Comparison of ENCODE assay signal across 15 cellular contexts in the genomic region with DNA sequence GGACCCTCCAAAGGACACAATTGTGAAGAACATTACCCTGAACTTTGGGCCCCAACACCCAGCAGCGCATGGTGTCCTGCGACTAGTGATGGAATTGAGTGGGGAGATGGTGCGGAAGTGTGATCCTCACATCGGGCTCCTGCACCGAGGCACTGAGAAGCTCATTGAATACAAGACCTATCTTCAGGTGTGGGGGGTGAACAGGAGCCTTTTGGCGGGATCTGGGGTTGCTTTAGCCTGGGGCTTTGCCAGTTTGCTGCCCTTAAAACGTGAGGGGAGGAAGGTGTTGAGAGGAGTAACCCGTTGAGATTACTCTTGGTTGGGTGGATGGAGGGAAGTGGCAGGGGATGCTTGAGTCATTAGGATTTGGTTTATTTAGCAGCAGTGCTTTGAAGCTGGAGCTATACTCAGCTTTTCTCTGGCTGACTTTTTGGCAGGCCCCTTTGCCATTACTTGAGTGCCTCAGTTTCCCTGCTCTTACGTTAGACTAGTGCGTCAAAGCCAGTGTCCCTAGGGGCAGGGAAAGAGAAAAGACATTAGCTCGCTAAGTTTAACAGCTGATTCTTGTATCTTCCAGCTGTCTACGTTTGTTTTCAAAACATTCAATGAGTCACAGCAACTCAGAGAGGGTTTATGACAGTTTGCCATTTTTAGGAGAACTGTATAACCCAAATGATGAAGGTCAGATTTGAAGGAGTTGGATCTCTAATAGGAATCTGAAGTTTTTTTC. TPM values are rescaled to one million over a fixed set of nuclear protein-coding genes. Genes with fewer than 3 reads are reported as not detected.
DNase-seq lines count a peak whose midpoint lies in the region; ATAC-seq, FAIRE-seq and TF ChIP-seq lines count a peak whose summit lies in the region.
"Had no signal": no experiment of that assay in that cellular context is flagged by ENCODE, and none has a peak within 500 bp of the region (broad histone marks: within the 10 kb centered on the region; RNA-seq: fewer than 3 reads in every experiment).

No MANE protein-coding gene starts in this region.

- H3K4me3 Mint-ChIP-seq in endothelial cell (ENCODE audit: unreplicated experiment): no peak overlapping the region
- H3K4me3 Mint-ChIP-seq: nephron progenitor cell had no signal

- 75 to 80% methylated on average over 12 of the region's 12 CpGs for WGBS in GM23248 (ENCODE audit: low coverage in 1 of 2, low lambda C conversion rate in 2 of 2, missing lambda C conversion rate in 2 of 2), 2 experiments
- WGBS in adrenal gland, 4 donors: 61 to 67% (median 64%) methylated on average over 12 of the region's 12 CpGs
- WGBS in heart left ventricle, 4 donors: 66 to 73% (median 70%) methylated on average over 12 of the region's 12 CpGs
- WGBS in prostate gland: 73% methylated on average over 12 of the region's 12 CpGs

- DNase-seq in GM23248 (peak; percentile 49), adrenal gland (peak in 3 of 7 donors; percentile 35 to 72 (median 57)), heart left ventricle (peak in 4 of 5 donors; percentile 48 to 69 (median 62)), prostate gland (ENCODE audit: low spot score) (no peak), NCI-H69 (lab: John Stamatoyannopoulos, UW) (no peak), endothelial cell (ENCODE audit: low spot score) (no peak), RCC 7860 (ENCODE audit: low spot score) (no peak)
- DNase-seq: activated CD4-positive, alpha-beta T cell treated with anti-CD3 and anti-CD28 coated beads, Interleukin-2, amount 50 U/mL, for 1 hour; amniotic stem cell; Kasumi-1; NCI-H2029 treated with DMSO at 0.1 percent for 48 hours; nephron progenitor cell; SW 1271 had no signal

- TF ChIP-seq POLR2A in adrenal gland (IDR thresholded peaks at IDR 0.05): peak in 1 of 2 donors; percentile 9
- no peak for TF ChIP-seq POLR2A in heart left ventricle (IDR thresholded peaks at IDR 0.05)
- no peak for TF ChIP-seq POLR2A in prostate gland (IDR thresholded peaks at IDR 0.05)

- H3K4me1 ChIP-seq in GM23248 (ENCODE audit: insufficient read depth): peaks cover 18% of the 10 kb centered on the region
- H3K4me1 ChIP-seq in adrenal gland (replicated peaks in 1 of 2): peaks cover 36 to 69% of the 10 kb centered on the region in 2 donors
- H3K4me1 ChIP-seq in heart left ventricle: peaks cover 6 to 72% (median 47%) of the 10 kb centered on the region in 12 donors
- H3K4me1 ChIP-seq in prostate gland (replicated peaks): no peaks in the 10 kb centered on the region

- H3K27me3 ChIP-seq in GM23248 (replicated peaks; ENCODE audit: insufficient read depth) (no peaks in the 10 kb centered on the region), adrenal gland (no peaks in the 10 kb centered on the region), heart left ventricle (no peaks in the 10 kb centered on the region), prostate gland (replicated peaks; ENCODE audit: insufficient read depth) (no peaks in the 10 kb centered on the region)
- H3K27me3 ChIP-seq: BLaER1 treated with 17β-estradiol and CSF1 and Interleukin-3, amounts not matched to agents 10 nM and 100 nM had no signal

- H3K27ac ChIP-seq in GM23248 (no peak overlapping the region; the same call in 1 of the 2 replicates), adrenal gland (peak overlapping the region; percentile 59 to 95 (median 77)), heart left ventricle (peak overlapping the region; percentile 70 to 99 (median 84)), prostate gland (peak overlapping the region; percentile 74 to 77)

- peaks cover 24% of the 10 kb centered on the region for H3K4me1 Mint-ChIP-seq in endothelial cell (ENCODE audit: unreplicated experiment)

- H3K4me2 ChIP-seq in GM23248 (ENCODE audit: unreplicated experiment): no peak overlapping the region

- no peak for FAIRE-seq in RCC 7860 (lab: Jason Lieb, UNC)

- intact Hi-C loops in adrenal gland (cut with DNase I): no loop called here
- intact Hi-C loops in heart left ventricle (cut with DNase I): loop anchor here in 3 of 10 donors (5.0 kb wide), 1 partner anchor 176 kb away; no protein-coding TSS in a partner anchor
- intact Hi-C loops in prostate gland (cut with DNase I): no loop called here

- no peak for TF ChIP-seq CTCF in adrenal gland (IDR thresholded peaks at IDR 0.05)
- TF ChIP-seq CTCF in heart left ventricle (IDR thresholded peaks at IDR 0.05): no peak
- no peak for TF ChIP-seq CTCF in prostate gland (IDR thresholded peaks at IDR 0.05)
- no peak for TF ChIP-seq CTCF in endothelial cell (IDR thresholded peaks at IDR 0.05; ENCODE audit: unreplicated experiment)

- H3K9ac ChIP-seq in GM23248: no peak overlapping the region

- peaks cover 31% of the 10 kb centered on the region for H3K36me3 Mint-ChIP-seq in endothelial cell (ENCODE audit: low read depth, unreplicated experiment)

- H3K27ac Mint-ChIP-seq in endothelial cell (ENCODE audit: unreplicated experiment): no peak overlapping the region
- H3K27ac Mint-ChIP-seq: nephron progenitor cell had no signal

- no peaks in the 10 kb centered on the region for H4K20me1 ChIP-seq in GM23248 (ENCODE audit: insufficient read depth)

- ATAC-seq in heart left ventricle (peak in 3 of 4 donors; percentile 2 to 25 (median 12)), HG03108 (IDR thresholded peaks at IDR 0.05; ENCODE audit: unreplicated experiment) (no peak)

- no peaks in the 10 kb centered on the region for H3K9me3 Mint-ChIP-seq in endothelial cell (ENCODE audit: unreplicated experiment)
- H3K9me3 Mint-ChIP-seq: nephron progenitor cell had no signal

- no peaks in the 10 kb centered on the region for H3K27me3 Mint-ChIP-seq in endothelial cell (ENCODE audit: unreplicated experiment)

- H3K4me3 ChIP-seq in GM23248 (no peak overlapping the region), adrenal gland (peak overlapping the region in 1 of 4 donors; percentile 35), heart left ventricle (peak overlapping the region in 2 of 12 donors; percentile 0 to 16), prostate gland (no peak overlapping the region)
- H3K4me3 ChIP-seq: BLaER1 treated with 17β-estradiol and CSF1 and Interleukin-3, amounts not matched to agents 10 nM and 100 nM had no signal

- H3K79me2 ChIP-seq in GM23248 (ENCODE audit: insufficient read depth): peaks cover 63% of the 10 kb centered on the region

- H2AFZ ChIP-seq in GM23248: no peak overlapping the region

- in situ Hi-C loops in GM23248 (cut with MboI): no loop called here

- H3K9me3 ChIP-seq in GM23248 (ENCODE audit: low read depth) (no peaks in the 10 kb centered on the region), adrenal gland (replicated peaks in 1 of 3) (no peaks in the 10 kb centered on the region), heart left ventricle (no peaks in the 10 kb centered on the region), prostate gland (no peaks in the 10 kb centered on the region)
- H3K9me3 ChIP-seq: BLaER1 treated with 17β-estradiol and CSF1 and Interleukin-3, amounts not matched to agents 10 nM and 100 nM had no signal

- no peaks in the 10 kb centered on the region for H3K9me2 ChIP-seq in GM23248 (ENCODE audit: insufficient read depth)

- peaks cover 19% of the 10 kb centered on the region for H3F3A ChIP-seq in GM23248 (ENCODE audit: insufficient read depth)

- peaks cover 46% of the 10 kb centered on the region for H3K36me3 ChIP-seq in GM23248 (ENCODE audit: low read depth)
- peaks cover 0 to 68% of the 10 kb centered on the region in 2 donors for H3K36me3 ChIP-seq in adrenal gland (replicated peaks in 1 of 2)
- H3K36me3 ChIP-seq in heart left ventricle: peaks cover 0 to 85% (median 82%) of the 10 kb centered on the region in 9 donors
- peaks cover 0 to 4% of the 10 kb centered on the region in 2 donors for H3K36me3 ChIP-seq in prostate gland

RNA-seq across cellular contexts. Expression of gene NDUFS2, which starts 4.4 kb away (rescaled TPM):
- total RNA-seq in GM23248 (2014; rRNA removed; shearing (Covaris generic)): 104 and 125 TPM in 2 replicates
- 135 and 141 TPM in 2 replicates for polyA plus RNA-seq in GM23248 (2016; fragmentation: Nextera tagmentation; extraction: Ambion mirVana)
- 100 to 1,000 TPM; 133 to 305 (median 174) TPM for total RNA-seq in adrenal gland
- 100 to 1,000 TPM in 1 of 3 donors, 10 to 100 TPM in 2; 78.3 to 175 (median 99.2) TPM for polyA plus RNA-seq in adrenal gland
- 100 to 1,000 TPM; 214 to 460 (median 297) TPM for total RNA-seq in heart left ventricle
- 100 to 1,000 TPM; 157 to 189 TPM for polyA plus RNA-seq in heart left ventricle
- 100 to 1,000 TPM; 108 to 111 TPM for total RNA-seq in prostate gland
- 93.1 TPM for total RNA-seq in endothelial cell (ENCODE audit: unreplicated experiment)

RNA-seq across cellular contexts. Expression of gene ADAMTS4, which starts 7.7 kb away (rescaled TPM):
- total RNA-seq in GM23248 (2014; rRNA removed; shearing (Covaris generic)): 5.9 and 9.8 TPM in 2 replicates
- polyA plus RNA-seq in GM23248 (2016; fragmentation: Nextera tagmentation; extraction: Ambion mirVana) (5.3 and 7.2 TPM in 2 replicates), adrenal gland (10 to 100 TPM in 1 of 3 donors, 1 to 10 TPM in 2; 1.7 to 16.1 (median 9.3) TPM), heart left ventricle (1 to 10 TPM; 5.7 to 6.1 TPM)
- total RNA-seq in adrenal gland (10 to 100 TPM in 6 of 8 donors, 1 to 10 TPM in 2; 1.1 to 29.2 (median 10.8) TPM), heart left ventricle (10 to 100 TPM in 3 of 9 donors, 1 to 10 TPM in 6; 1.6 to 65.2 (median 8.4) TPM), prostate gland (1 to 10 TPM in 1 of 2 donors, under 1 TPM in 1; 0.55 to 3.4 TPM), endothelial cell (ENCODE audit: unreplicated experiment) (56.8 TPM)

RNA-seq across cellular contexts. Expression of gene FCER1G, which starts 8.5 kb away (rescaled TPM):
- total RNA-seq in GM23248 (2014; rRNA removed; shearing (Covaris generic)): not detected in 2 replicates
- polyA plus RNA-seq in GM23248 (2016; fragmentation: Nextera tagmentation; extraction: Ambion mirVana) (0.49 TPM in 1 of 2 replicates, not detected in the other), adrenal gland (100 to 1,000 TPM; 127 to 232 (median 180) TPM), heart left ventricle (10 to 100 TPM; 14.6 to 40.0 TPM)
- total RNA-seq in adrenal gland (100 to 1,000 TPM in 4 of 8 donors, 10 to 100 TPM in 4; 46.7 to 239 (median 92.4) TPM), heart left ventricle (100 to 1,000 TPM in 1 of 9 donors, 10 to 100 TPM in 5, 1 to 10 TPM in 3; 2.9 to 157 (median 17.1) TPM), prostate gland (10 to 100 TPM in 1 of 2 donors, 1 to 10 TPM in 1; 3.6 to 22.4 TPM), endothelial cell (ENCODE audit: unreplicated experiment) (4.3 TPM)

RNA-seq across cellular contexts. Expression of gene APOA2, which starts 16.9 kb away (rescaled TPM):
- not detected in 2 replicates for total RNA-seq in GM23248 (2014; rRNA removed; shearing (Covaris generic))
- polyA plus RNA-seq in GM23248 (2016; fragmentation: Nextera tagmentation; extraction: Ambion mirVana) (not detected in 2 replicates), adrenal gland (1 to 10 TPM in 1 of 3 donors, not detected in 2; 4.1 TPM), heart left ventricle (not detected)
- total RNA-seq in adrenal gland (1 to 10 TPM in 2 of 8 donors, under 1 TPM in 1, not detected in 5; 0.60 to 2.0 (median 1.5) TPM), heart left ventricle (not detected), prostate gland (not detected), endothelial cell (ENCODE audit: unreplicated experiment) (not detected)

RNA-seq across cellular contexts. Expression of gene TOMM40L, which starts 19.3 kb away (rescaled TPM):
- 6.5 and 19.1 TPM in 2 replicates for total RNA-seq in GM23248 (2014; rRNA removed; shearing (Covaris generic))
- 5.7 and 5.8 TPM in 2 replicates for polyA plus RNA-seq in GM23248 (2016; fragmentation: Nextera tagmentation; extraction: Ambion mirVana)
- total RNA-seq in adrenal gland: 10 to 100 TPM in 5 of 8 donors, 1 to 10 TPM in 3; 7.0 to 18.0 (median 11.9) TPM
- 10 to 100 TPM in 2 of 3 donors, 1 to 10 TPM in 1; 7.2 to 13.2 (median 10.1) TPM for polyA plus RNA-seq in adrenal gland
- 10 to 100 TPM; 24.1 to 37.1 (median 31.1) TPM for total RNA-seq in heart left ventricle
- polyA plus RNA-seq in heart left ventricle: 10 to 100 TPM; 28.8 to 29.1 TPM
- 10 to 100 TPM in 1 of 2 donors, 1 to 10 TPM in 1; 7.5 to 15.6 TPM for total RNA-seq in prostate gland
- total RNA-seq in endothelial cell (ENCODE audit: unreplicated experiment): 22.0 TPM

Comparison
In these comparisons a context has a peak if more than half of its experiments do, and no peak if none do; other contexts are left out.
1. DNase-seq: peak in GM23248 (single experiment) and heart left ventricle (4 of 5); none in prostate gland (single experiment), NCI-H69 (single experiment), endothelial cell (single experiment) and RCC 7860 (single experiment).